ENCODE assay signal across 2 cellular contexts in the genomic region with DNA sequence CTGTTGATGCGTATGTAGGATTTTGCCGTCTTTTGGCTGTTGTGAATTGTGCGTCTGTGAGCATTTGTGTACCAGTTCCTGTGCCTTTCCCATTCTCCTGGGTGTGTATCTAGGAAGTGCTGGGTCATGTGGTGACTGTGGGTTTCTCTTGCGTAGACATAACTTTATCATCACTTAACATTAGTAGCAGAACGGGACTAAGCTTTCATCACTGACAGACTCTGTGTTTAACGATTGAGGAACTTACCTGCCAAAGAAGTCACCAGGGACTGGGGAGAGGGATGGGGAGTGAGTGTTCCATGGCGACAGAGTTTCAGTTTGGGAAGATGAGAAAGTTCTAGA.
TF ChIP-seq lines count a peak whose summit lies in the region.

No MANE protein-coding gene starts in this region.

TF ChIP-seq in K562, 482 proteins besides CTCF, POLR2A, EP300 and RAD21 (continues in another document):
- TF ChIP-seq FOSL1 (tag; conservative IDR thresholded peaks at IDR 0.05) (no peak; the same call in 1 of the 2 replicates), JUND (IDR thresholded peaks at IDR 0.05; ENCODE audit: borderline replicate concordance, low read depth, low read length) (peak; percentile 13; the same call in 1 of the 2 replicates), JUND (tag; IDR thresholded peaks at IDR 0.05; ENCODE audit: borderline replicate concordance, low read depth, low read length) (no peak), ZNF23 (CRISPR knock-in tag; IDR thresholded peaks at IDR 0.05) (no peak), RBM14 (IDR thresholded peaks at IDR 0.05; ENCODE audit: borderline replicate concordance, insufficient read depth, low read depth, low read length) (no peak), ZNF586 (CRISPR knock-in tag; conservative IDR thresholded peaks at IDR 0.05) (no peak), HDAC3 (IDR thresholded peaks at IDR 0.05; ENCODE audit: borderline replicate concordance, partially characterized antibody) (no peak), ZNF766 (CRISPR knock-in tag; conservative IDR thresholded peaks at IDR 0.05) (0 out of 2 replicates have a peak, but pooled peaks have one; percentile 16), HDAC2 (IDR thresholded peaks at IDR 0.05) (no peak), MCM2 (IDR thresholded peaks at IDR 0.05; ENCODE audit: low read depth) (no peak), CHD2 (IDR thresholded peaks at IDR 0.05; ENCODE audit: low read depth, low read length) (no peak)
- TF ChIP-seq, protein P1, sequence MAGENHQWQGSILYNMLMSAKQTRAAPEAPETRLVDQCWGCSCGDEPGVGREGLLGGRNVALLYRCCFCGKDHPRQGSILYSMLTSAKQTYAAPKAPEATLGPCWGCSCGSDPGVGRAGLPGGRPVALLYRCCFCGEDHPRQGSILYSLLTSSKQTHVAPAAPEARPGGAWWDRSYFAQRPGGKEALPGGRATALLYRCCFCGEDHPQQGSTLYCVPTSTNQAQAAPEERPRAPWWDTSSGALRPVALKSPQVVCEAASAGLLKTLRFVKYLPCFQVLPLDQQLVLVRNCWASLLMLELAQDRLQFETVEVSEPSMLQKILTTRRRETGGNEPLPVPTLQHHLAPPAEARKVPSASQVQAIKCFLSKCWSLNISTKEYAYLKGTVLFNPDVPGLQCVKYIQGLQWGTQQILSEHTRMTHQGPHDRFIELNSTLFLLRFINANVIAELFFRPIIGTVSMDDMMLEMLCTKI (IDR thresholded peaks at IDR 0.05; ENCODE audit: partially characterized antibody) = no peak
- TF ChIP-seq, protein P2, sequence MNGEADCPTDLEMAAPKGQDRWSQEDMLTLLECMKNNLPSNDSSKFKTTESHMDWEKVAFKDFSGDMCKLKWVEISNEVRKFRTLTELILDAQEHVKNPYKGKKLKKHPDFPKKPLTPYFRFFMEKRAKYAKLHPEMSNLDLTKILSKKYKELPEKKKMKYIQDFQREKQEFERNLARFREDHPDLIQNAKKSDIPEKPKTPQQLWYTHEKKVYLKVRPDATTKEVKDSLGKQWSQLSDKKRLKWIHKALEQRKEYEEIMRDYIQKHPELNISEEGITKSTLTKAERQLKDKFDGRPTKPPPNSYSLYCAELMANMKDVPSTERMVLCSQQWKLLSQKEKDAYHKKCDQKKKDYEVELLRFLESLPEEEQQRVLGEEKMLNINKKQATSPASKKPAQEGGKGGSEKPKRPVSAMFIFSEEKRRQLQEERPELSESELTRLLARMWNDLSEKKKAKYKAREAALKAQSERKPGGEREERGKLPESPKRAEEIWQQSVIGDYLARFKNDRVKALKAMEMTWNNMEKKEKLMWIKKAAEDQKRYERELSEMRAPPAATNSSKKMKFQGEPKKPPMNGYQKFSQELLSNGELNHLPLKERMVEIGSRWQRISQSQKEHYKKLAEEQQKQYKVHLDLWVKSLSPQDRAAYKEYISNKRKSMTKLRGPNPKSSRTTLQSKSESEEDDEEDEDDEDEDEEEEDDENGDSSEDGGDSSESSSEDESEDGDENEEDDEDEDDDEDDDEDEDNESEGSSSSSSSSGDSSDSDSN (IDR thresholded peaks at IDR 0.05; ENCODE audit: borderline replicate concordance in 1 of 2, low read depth in 2 of 2, low read length in 2 of 2) = no peak

TF ChIP-seq in HEK293T, 16 proteins besides CTCF, POLR2A, EP300 and RAD21:
- no peak for TF ChIP-seq HDGF (IDR thresholded peaks at IDR 0.05; ENCODE audit: borderline replicate concordance)
